In the genomic region with DNA sequence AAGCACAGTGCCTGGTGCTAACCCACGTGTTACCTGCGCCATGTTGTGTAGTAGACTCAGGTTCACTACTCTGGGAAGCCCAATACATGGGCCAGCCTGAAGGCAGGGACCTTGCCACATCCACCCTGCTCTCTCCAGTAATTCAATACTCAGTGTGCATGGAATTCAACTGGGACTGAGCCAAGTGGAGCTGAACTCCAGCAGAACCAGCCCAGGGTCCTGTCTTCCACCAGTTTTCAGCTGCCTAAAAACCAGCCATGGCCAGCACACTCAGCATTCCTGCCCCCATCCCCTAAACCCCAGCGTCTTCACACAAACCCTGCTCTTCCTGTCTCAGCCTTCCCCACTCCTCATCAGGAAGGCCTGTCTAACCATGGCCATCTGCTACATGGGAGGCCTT, we compare ENCODE assay signal across 17 cellular contexts. TPM values are rescaled to one million over a fixed set of nuclear protein-coding genes. Genes with fewer than 3 reads are reported as not detected.
DNase-seq lines count a peak whose midpoint lies in the region; ATAC-seq and TF ChIP-seq lines count a peak whose summit lies in the region.
"Had no signal": no experiment of that assay in that cellular context is flagged by ENCODE, and none has a peak within 500 bp of the region (broad histone marks: within the 10 kb centered on the region; RNA-seq: fewer than 3 reads in every experiment).

No MANE protein-coding gene starts in this region.

- H3K9me3 Mint-ChIP-seq in endothelial cell (ENCODE audit: unreplicated experiment) (no peaks in the 10 kb centered on the region), progenitor cell of endocrine pancreas (ENCODE audit: low read depth) (no peaks in the 10 kb centered on the region)

- H3K4me3 Mint-ChIP-seq in endothelial cell (ENCODE audit: unreplicated experiment) (no peak overlapping the region), progenitor cell of endocrine pancreas (ENCODE audit: low read depth) (no peak overlapping the region)
- H3K4me3 Mint-ChIP-seq: CD14-positive monocyte had no signal

- ATAC-seq in GM21447 (IDR thresholded peaks at IDR 0.05; ENCODE audit: unreplicated experiment) (no peak), GM21526 (IDR thresholded peaks at IDR 0.05; ENCODE audit: low FRiP score, unreplicated experiment) (no peak)
- ATAC-seq: A549 had no signal

- H3K27me3 Mint-ChIP-seq in endothelial cell (ENCODE audit: unreplicated experiment) (peaks cover 5% of the 10 kb centered on the region), progenitor cell of endocrine pancreas (peaks cover 61% of the 10 kb centered on the region)

- no peak overlapping the region for H3K4me3 ChIP-seq in AG10803 (ENCODE audit: low read length)
- H3K4me3 ChIP-seq in SJCRH30 = no peak overlapping the region
- H3K4me3 ChIP-seq: A549, HAP-1 had no signal

- H3K4me1 ChIP-seq in SJCRH30 = peaks cover 29% of the 10 kb centered on the region
- H3K4me1 ChIP-seq: A549, HAP-1 had no signal

- H3K27ac ChIP-seq in SJCRH30 (peak overlapping the region; percentile 8; the same call in 1 of the 2 replicates), RWPE1 (no peak overlapping the region)
- H3K27ac ChIP-seq: A549 had no signal

- peak overlapping the region; percentile 64 for H3K27ac Mint-ChIP-seq in endothelial cell (ENCODE audit: unreplicated experiment)
- peak overlapping the region; percentile 21 for H3K27ac Mint-ChIP-seq in progenitor cell of endocrine pancreas

- H3K36me3 Mint-ChIP-seq in endothelial cell (ENCODE audit: low read depth, unreplicated experiment) (no peaks in the 10 kb centered on the region), progenitor cell of endocrine pancreas (ENCODE audit: insufficient read depth) (no peaks in the 10 kb centered on the region)
- H3K36me3 Mint-ChIP-seq: CD14-positive monocyte had no signal

- H3K4me1 Mint-ChIP-seq in endothelial cell (ENCODE audit: unreplicated experiment) = peaks cover 5% of the 10 kb centered on the region
- no peaks in the 10 kb centered on the region for H3K4me1 Mint-ChIP-seq in progenitor cell of endocrine pancreas (ENCODE audit: low read depth)
- H3K4me1 Mint-ChIP-seq: CD14-positive monocyte had no signal

- H3K27me3 ChIP-seq in SJCRH30 = no peaks in the 10 kb centered on the region

- no peaks in the 10 kb centered on the region for H3K9me3 ChIP-seq in SJCRH30 (replicated peaks)
- H3K9me3 ChIP-seq: A549, HAP-1 had no signal

- no peaks in the 10 kb centered on the region for H3K36me3 ChIP-seq in SJCRH30
- H3K36me3 ChIP-seq: HAP-1 had no signal

- peak; percentile 17 for DNase-seq in AG10803 (ENCODE audit: low read depth)
- peak in 1 of 2 experiments; percentile 65 for DNase-seq in SJCRH30
- no peak for DNase-seq in endothelial cell (ENCODE audit: low spot score)
- no peak for DNase-seq in progenitor cell of endocrine pancreas (ENCODE audit: low spot score, unreplicated experiment)
- DNase-seq in NCI-H1930 (lab: John Stamatoyannopoulos, UW) = no peak
- DNase-seq in RWPE1 (ENCODE audit: low spot score) = no peak
- DNase-seq: AML-193, DMS153, NCI-H1048, NCI-H1436 treated with DMSO at 0.1 percent for 48 hours, NCI-H2081 had no signal

- CTCF ChIA-PET in RWPE1 (lab: Yijun Ruan, JAX) = interaction anchor here (0.6 to 0.7 kb wide), 2 partner anchors 23 to 245 kb away, joined by 3 read pairs; a partner anchor contains a TSS

- POLR2A ChIA-PET in RWPE1 (lab: Yijun Ruan, JAX; ENCODE audit: low non-redundant PET) = no interaction called here

- TF ChIP-seq CTCF in AG10803 (conservative IDR thresholded peaks at IDR 0.05; ENCODE audit: low read length) (no peak), endothelial cell (IDR thresholded peaks at IDR 0.05; ENCODE audit: unreplicated experiment) (no peak), progenitor cell of endocrine pancreas (IDR thresholded peaks at IDR 0.05; ENCODE audit: unreplicated experiment) (no peak), RWPE1 (conservative IDR thresholded peaks at IDR 0.05; ENCODE audit: low read depth) (no peak)

RNA-seq across cellular contexts. Expression of a gene that starts 15.4 kb away (rescaled TPM):
- total RNA-seq in SJCRH30 (2014; rRNA removed; shearing (Covaris generic)) = 115 and 123 TPM in 2 replicates
- total RNA-seq in endothelial cell (ENCODE audit: unreplicated experiment) = 1.1 TPM
- total RNA-seq in progenitor cell of endocrine pancreas = 0.69 and 2.4 TPM in 2 replicates
- total RNA-seq: MCF 10A had no signal

RNA-seq across cellular contexts. Expression of a gene that starts 22.7 kb away (rescaled TPM):
- 238 and 287 TPM in 2 replicates for total RNA-seq in SJCRH30 (2014; rRNA removed; shearing (Covaris generic))
- total RNA-seq in endothelial cell (ENCODE audit: unreplicated experiment) (54.7 TPM), progenitor cell of endocrine pancreas (39.3 and 44.1 TPM in 2 replicates)

RNA-seq across cellular contexts. Expression of a gene that starts 57.7 kb away (rescaled TPM):
- 110 and 132 TPM in 2 replicates for total RNA-seq in SJCRH30 (2014; rRNA removed; shearing (Covaris generic))
- total RNA-seq in endothelial cell (ENCODE audit: unreplicated experiment) (115 TPM), progenitor cell of endocrine pancreas (138 and 148 TPM in 2 replicates)

Comparison
In these comparisons a context has a peak if more than half of its experiments do, and no peak if none do; other contexts are left out.
1. RNA of a gene that starts 15.4 kb away (total RNA-seq): 115 to 123 TPM in SJCRH30; 1.1 TPM in endothelial cell (single experiment) and 0.69 to 2.4 TPM in progenitor cell of endocrine pancreas; every median in the first group is over 10 times any median in the second.